9 cellular contexts compared by ENCODE assay signal in the genomic region with DNA sequence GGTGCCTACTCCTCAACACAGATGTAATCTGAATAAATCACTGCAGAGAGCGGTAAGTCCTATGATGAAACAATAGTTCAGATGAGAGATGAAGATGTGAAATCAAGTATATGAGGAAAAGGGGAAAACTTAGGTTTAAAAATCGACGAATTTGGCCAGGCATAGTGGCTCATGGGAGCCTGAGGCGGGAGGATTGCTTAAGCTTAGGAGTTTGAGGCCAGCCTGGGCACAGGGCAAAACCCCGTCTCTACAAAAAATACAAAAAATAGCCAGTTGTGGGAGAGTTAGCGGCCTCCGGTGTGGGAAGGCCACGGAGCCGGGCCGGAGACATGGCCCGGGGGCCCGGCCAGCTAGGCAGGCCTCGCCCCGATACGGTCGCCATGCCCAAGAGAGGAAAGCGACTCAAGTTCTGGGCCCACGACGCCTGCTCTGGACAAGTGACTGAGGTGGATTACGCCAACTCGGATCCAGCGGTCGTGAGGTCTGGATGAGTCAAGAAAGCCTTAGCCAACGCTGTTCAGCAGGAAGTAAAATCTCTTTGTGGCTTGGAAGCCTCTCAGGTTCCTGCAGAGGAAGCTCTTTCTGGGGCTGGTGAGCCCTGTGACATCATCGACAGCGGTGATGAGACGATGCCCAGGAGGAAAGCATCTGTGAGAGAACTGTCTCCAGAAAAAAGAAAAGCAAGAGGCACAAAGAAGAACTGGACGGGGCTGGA.
DNase-seq lines count a peak whose midpoint lies in the region; ATAC-seq, FAIRE-seq and TF ChIP-seq lines count a peak whose summit lies in the region.
"Had no signal": no experiment of that assay in that cellular context is flagged by ENCODE, and none has a peak within 500 bp of the region (broad histone marks: within the 10 kb centered on the region; RNA-seq: fewer than 3 reads in every experiment).

No MANE protein-coding gene starts in this region.

- no peak overlapping the region for H3K9ac ChIP-seq in K562 (ENCODE audit: insufficient read depth in 1 of 2, low read depth in 2 of 2, low read length in 2 of 2)

- DNase-seq in GM04503 (ENCODE audit: low read depth) (peak; percentile 84), RKO (ENCODE audit: low spot score) (peak; percentile 49), K562 (ENCODE audit: extremely low read depth in 1 of 4, low spot score in 3 of 4) (no peak), osteoblast (ENCODE audit: insufficient read length, low spot score, missing footprints) (peak; percentile 83), NCI-H748 treated with DMSO at 0.1 percent for 48 hours (lab: John Stamatoyannopoulos, UW) (no peak), cortex of kidney (lab: John Stamatoyannopoulos, UW) (no peak)

- no peak for TF ChIP-seq EP300 in K562 (IDR thresholded peaks at IDR 0.05; ENCODE audit: low read length)

- no peak for TF ChIP-seq POLR2A in K562 (conservative IDR thresholded peaks at IDR 0.05)

- WGBS in K562 (ENCODE audit: insufficient coverage, low coverage, missing lambda C conversion rate), result 4% methylated on average over 28 of the region's 28 CpGs

- TF ChIP-seq RAD21 in K562 (CRISPR knock-in tag; conservative IDR thresholded peaks at IDR 0.05 in 1 of 2, IDR thresholded peaks at IDR 0.05 in 1 of 2), result no peak

- H3K4me2 ChIP-seq in K562 (ENCODE audit: insufficient read depth, low read length) (no peak overlapping the region), osteoblast (ENCODE audit: insufficient read depth, low read length) (no peak overlapping the region)

- no peaks in the 10 kb centered on the region for H3K9me3 ChIP-seq in K562 (replicated peaks; ENCODE audit: control insufficient read depth, insufficient read depth, low read depth, low read length)
- H3K9me3 ChIP-seq in osteoblast (ENCODE audit: low read depth, low read length), result no peaks in the 10 kb centered on the region

- no peak overlapping the region for H3K27ac ChIP-seq in K562 (ENCODE audit: extremely low read depth, low read depth, low read length)
- peak overlapping the region; percentile 80 for H3K27ac ChIP-seq in osteoblast (ENCODE audit: low read depth, low read length)

- no TSS peak for BruUV-seq in K562 (replicated peaks; lab: Mats Ljungman, UMichigan)

- POLR2A ChIA-PET in K562 (lab: Yijun Ruan, JAX), result no interaction called here

- no peak for TF ChIP-seq CTCF in K562 (IDR thresholded peaks at IDR 0.05 in 2 of 3, conservative IDR thresholded peaks at IDR 0.05 in 1 of 3; ENCODE audit: insufficient read depth in 2 of 3, low read depth in 1 of 3, low read length in 3 of 3)
- no peak for TF ChIP-seq CTCF in osteoblast (IDR thresholded peaks at IDR 0.05; ENCODE audit: extremely low read depth, low read depth, low read length)

- in situ Hi-C loops in K562 (cut with MboI), result no loop called here

- H4K20me1 ChIP-seq in K562 (replicated peaks; ENCODE audit: control insufficient read depth, insufficient read depth, low read length), result no peaks in the 10 kb centered on the region
- no peaks in the 10 kb centered on the region for H4K20me1 ChIP-seq in osteoblast (ENCODE audit: insufficient read depth, low read length)

- peak; percentile 54 for ATAC-seq in K562
- no peak for ATAC-seq in HG02885 (IDR thresholded peaks at IDR 0.05; ENCODE audit: poor library complexity, unreplicated experiment)
- ATAC-seq in HG03469 (IDR thresholded peaks at IDR 0.05; ENCODE audit: unreplicated experiment), result no peak

- no peaks in the 10 kb centered on the region for H3K9me1 ChIP-seq in K562 (ENCODE audit: control insufficient read depth, insufficient read depth, low read length)

- intact Hi-C loops in K562 (cut with micrococcal nuclease), result no loop called here

- H3K79me2 ChIP-seq in K562 (ENCODE audit: control insufficient read depth, insufficient read depth, low read length), result no peaks in the 10 kb centered on the region
- no peaks in the 10 kb centered on the region for H3K79me2 ChIP-seq in osteoblast (ENCODE audit: insufficient read depth, low read length)

- H3K4me1 ChIP-seq in K562 (replicated peaks in 1 of 2; ENCODE audit: control insufficient read depth in 2 of 2, insufficient read depth in 2 of 2, low read length in 2 of 2), result peaks cover 0 to 4% of the 10 kb centered on the region in 2 experiments; a peak in 1 of 5 replicates
- H3K4me1 ChIP-seq in osteoblast (ENCODE audit: insufficient read depth, low read length), result peaks cover 17% of the 10 kb centered on the region

- peaks cover 31 to 37% of the 10 kb centered on the region in 2 experiments for H3K27me3 ChIP-seq in K562 (ENCODE audit: control insufficient read depth in 2 of 2, insufficient read depth in 2 of 2, low read length in 2 of 2)
- H3K27me3 ChIP-seq in osteoblast (ENCODE audit: insufficient read depth, low read length), result no peaks in the 10 kb centered on the region

- H3K36me3 ChIP-seq in K562 (ENCODE audit: control insufficient read depth, insufficient read depth, low read length) (no peaks in the 10 kb centered on the region), osteoblast (ENCODE audit: insufficient read depth, low read length) (no peaks in the 10 kb centered on the region)

- H3K4me3 ChIP-seq in K562, result no peak overlapping the region
- H3K4me3 ChIP-seq in osteoblast (ENCODE audit: insufficient read depth, low read length), result no peak overlapping the region

- no peak for FAIRE-seq in K562 (lab: Jason Lieb, UNC)
- FAIRE-seq: endothelial cell of umbilical vein had no signal

- CTCF ChIA-PET in K562 (lab: Yijun Ruan, JAX; ENCODE audit: low intra/inter-chr PET ratio), result no interaction called here

- no peak overlapping the region for H2AFZ ChIP-seq in K562 (ENCODE audit: low read depth, low read length)
- H2AFZ ChIP-seq in osteoblast (ENCODE audit: low read length), result peak overlapping the region; percentile 72

TF ChIP-seq in K562, 482 proteins besides CTCF, POLR2A, EP300 and RAD21:
- TF ChIP-seq CXXC5 (CRISPR knock-in tag; IDR thresholded peaks at IDR 0.05) (no peak), JUND (IDR thresholded peaks at IDR 0.05; ENCODE audit: borderline replicate concordance, low read depth, low read length) (0 out of 2 replicates have a peak, but pooled peaks have one; percentile 8), JUND (tag; IDR thresholded peaks at IDR 0.05; ENCODE audit: borderline replicate concordance, low read depth, low read length) (no peak), FOSL1 (tag; conservative IDR thresholded peaks at IDR 0.05) (0 out of 2 replicates have a peak, but pooled peaks have one; percentile 27), CEBPG (CRISPR knock-in tag; IDR thresholded peaks at IDR 0.05) (no peak), CEBPG (tag; conservative IDR thresholded peaks at IDR 0.05 in 1 of 2, IDR thresholded peaks at IDR 0.05 in 1 of 2) (peak; percentile 46 to 49; a peak in 3 of 4 replicates), RBM39 (optimal IDR thresholded peaks at IDR 0.05; ENCODE audit: low read depth, low read length) (no peak), GABPA (tag; conservative IDR thresholded peaks at IDR 0.05; ENCODE audit: low read depth) (peak; percentile 50), KLF1 (tag; IDR thresholded peaks at IDR 0.05) (no peak)

Comparison
In these comparisons a context has a peak if more than half of its experiments do, and no peak if none do; other contexts are left out.
1. DNase-seq: peak in GM04503 (single experiment), RKO (single experiment) and osteoblast (single experiment); none in K562 (0 of 4), NCI-H748 treated with DMSO at 0.1 percent for 48 hours (single experiment) and cortex of kidney (single experiment).